ENCODE assay signal across 1 cellular context in the genomic region with DNA sequence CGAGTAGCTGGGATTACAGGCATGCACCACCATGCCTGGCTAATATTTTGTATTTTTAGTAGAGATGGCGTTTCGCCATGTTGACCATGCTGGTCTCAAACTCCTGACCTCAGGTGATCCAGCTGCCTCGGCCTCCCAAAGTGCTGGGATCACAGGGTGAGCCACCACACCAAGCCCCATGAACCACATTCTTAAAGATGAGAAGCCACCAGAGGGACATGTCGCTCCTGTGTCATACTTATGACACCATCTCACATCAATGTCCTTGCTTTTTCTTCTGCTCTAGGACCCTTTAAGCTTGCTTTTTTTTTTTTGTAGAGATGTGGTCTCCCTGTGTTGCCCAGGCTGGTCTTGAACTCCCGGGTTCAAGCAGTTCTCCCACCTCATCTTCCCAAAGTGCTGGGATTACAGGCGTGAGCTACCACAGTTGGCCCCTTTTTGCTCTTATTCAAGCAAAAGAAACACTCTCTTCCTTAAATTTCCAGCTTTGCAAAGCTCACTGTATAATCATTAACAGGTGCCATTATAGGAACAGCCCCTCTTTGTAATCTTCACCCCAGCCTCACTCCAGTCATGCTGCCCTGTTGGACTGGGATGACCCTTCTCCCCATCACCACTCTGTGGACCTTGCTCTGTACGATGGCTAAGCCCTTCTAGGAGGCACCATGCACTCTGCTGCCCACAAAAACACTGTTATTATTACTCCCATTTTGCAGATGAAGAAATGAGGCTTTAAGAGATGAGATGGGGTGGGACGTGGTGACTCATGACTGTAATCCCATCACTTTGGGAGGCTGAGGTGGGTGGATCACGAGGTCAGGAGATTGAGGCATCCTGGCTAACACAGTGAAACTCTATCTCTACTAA.
TF ChIP-seq lines count a peak whose summit lies in the region.

No MANE protein-coding gene starts in this region.

TF ChIP-seq in HepG2, 621 proteins besides CTCF, POLR2A, EP300 and RAD21 (continued from another document and continues in another):
- TF ChIP-seq, protein P1, sequence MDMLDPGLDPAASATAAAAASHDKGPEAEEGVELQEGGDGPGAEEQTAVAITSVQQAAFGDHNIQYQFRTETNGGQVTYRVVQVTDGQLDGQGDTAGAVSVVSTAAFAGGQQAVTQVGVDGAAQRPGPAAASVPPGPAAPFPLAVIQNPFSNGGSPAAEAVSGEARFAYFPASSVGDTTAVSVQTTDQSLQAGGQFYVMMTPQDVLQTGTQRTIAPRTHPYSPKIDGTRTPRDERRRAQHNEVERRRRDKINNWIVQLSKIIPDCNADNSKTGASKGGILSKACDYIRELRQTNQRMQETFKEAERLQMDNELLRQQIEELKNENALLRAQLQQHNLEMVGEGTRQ (IDR thresholded peaks at IDR 0.05; ENCODE audit: low read depth, low read length), result no peak
- TF ChIP-seq, protein P1 (CRISPR knock-in tag; IDR thresholded peaks at IDR 0.05; ENCODE audit: borderline replicate concordance), result no peak
- TF ChIP-seq MYC (CRISPR knock-in tag; IDR thresholded peaks at IDR 0.05; ENCODE audit: borderline replicate concordance) (peak; percentile 64; the same call in 1 of the 2 replicates), MZF1 (CRISPR knock-in tag; IDR thresholded peaks at IDR 0.05; ENCODE audit: borderline replicate concordance) (no peak), RAD51 (IDR thresholded peaks at IDR 0.05; ENCODE audit: borderline replicate concordance) (no peak), FOXA1 (IDR thresholded peaks at IDR 0.05) (no peak), FOXA1 (CRISPR knock-in tag; IDR thresholded peaks at IDR 0.05) (peak; percentile 35; the same call in 1 of the 2 replicates), CENPT (CRISPR knock-in tag; IDR thresholded peaks at IDR 0.05; ENCODE audit: low read depth) (no peak), ZNF564 (CRISPR knock-in tag; IDR thresholded peaks at IDR 0.05) (peak; percentile 23; the same call in 1 of the 2 replicates), ZNF33B (CRISPR knock-in tag; IDR thresholded peaks at IDR 0.05) (no peak), ZNF773 (CRISPR knock-in tag; IDR thresholded peaks at IDR 0.05; ENCODE audit: borderline replicate concordance) (no peak), NCOR1 (IDR thresholded peaks at IDR 0.05; ENCODE audit: borderline replicate concordance, low read length) (peak; percentile 91; the same call in 1 of the 2 replicates), ZNF780A (CRISPR knock-in tag; IDR thresholded peaks at IDR 0.05) (no peak), ZNF737 (CRISPR knock-in tag; IDR thresholded peaks at IDR 0.05; ENCODE audit: borderline replicate concordance) (no peak), SMARCC2 (IDR thresholded peaks at IDR 0.05) (no peak), HDAC6 (IDR thresholded peaks at IDR 0.05; ENCODE audit: low read depth, low read length) (no peak), ZNF292 (CRISPR knock-in tag; IDR thresholded peaks at IDR 0.05; ENCODE audit: borderline replicate concordance, low read depth) (peak; percentile 67; the same call in 1 of the 2 replicates), SYNCRIP (IDR thresholded peaks at IDR 0.05; ENCODE audit: insufficient read depth, low read depth, low read length) (no peak), ZNF451 (CRISPR knock-in tag; IDR thresholded peaks at IDR 0.05) (no peak), ZNF75D (CRISPR knock-in tag; IDR thresholded peaks at IDR 0.05; ENCODE audit: borderline replicate concordance) (no peak), ZNF225 (CRISPR knock-in tag; IDR thresholded peaks at IDR 0.05) (no peak), MATR3 (CRISPR knock-in tag; IDR thresholded peaks at IDR 0.05) (no peak), ZNF724P (CRISPR knock-in tag; IDR thresholded peaks at IDR 0.05; ENCODE audit: borderline replicate concordance) (no peak), ZNF530 (CRISPR knock-in tag; IDR thresholded peaks at IDR 0.05; ENCODE audit: low read depth) (no peak), ZEB1 (IDR thresholded peaks at IDR 0.05; ENCODE audit: insufficient replicate concordance, low read depth) (no peak), SOX13 (IDR thresholded peaks at IDR 0.05) (0 out of 2 replicates have a peak, but pooled peaks have one; percentile 24), SOX13 (CRISPR knock-in tag; conservative IDR thresholded peaks at IDR 0.05 in 1 of 2, IDR thresholded peaks at IDR 0.05 in 1 of 2) (peak in 1 of 2 experiments; percentile 77; a peak in 2 of 4 replicates), CHCHD3 (CRISPR knock-in tag; IDR thresholded peaks at IDR 0.05) (no peak), ZNF713 (CRISPR knock-in tag; IDR thresholded peaks at IDR 0.05) (no peak), ZFP36 (IDR thresholded peaks at IDR 0.05; ENCODE audit: borderline replicate concordance, low read depth, low read length, partially characterized antibody) (no peak), SUZ12 (IDR thresholded peaks at IDR 0.05; ENCODE audit: low read depth, low read length) (no peak), KDM2A (CRISPR knock-in tag; IDR thresholded peaks at IDR 0.05; ENCODE audit: borderline replicate concordance, low read depth) (no peak), ZNF672 (CRISPR knock-in tag; IDR thresholded peaks at IDR 0.05) (no peak), PHF5A (CRISPR knock-in tag; IDR thresholded peaks at IDR 0.05; ENCODE audit: low read depth, unreplicated experiment) (no peak), MED8 (CRISPR knock-in tag; IDR thresholded peaks at IDR 0.05; ENCODE audit: insufficient replicate concordance) (peak; percentile 66)
- TF ChIP-seq, protein P2, sequence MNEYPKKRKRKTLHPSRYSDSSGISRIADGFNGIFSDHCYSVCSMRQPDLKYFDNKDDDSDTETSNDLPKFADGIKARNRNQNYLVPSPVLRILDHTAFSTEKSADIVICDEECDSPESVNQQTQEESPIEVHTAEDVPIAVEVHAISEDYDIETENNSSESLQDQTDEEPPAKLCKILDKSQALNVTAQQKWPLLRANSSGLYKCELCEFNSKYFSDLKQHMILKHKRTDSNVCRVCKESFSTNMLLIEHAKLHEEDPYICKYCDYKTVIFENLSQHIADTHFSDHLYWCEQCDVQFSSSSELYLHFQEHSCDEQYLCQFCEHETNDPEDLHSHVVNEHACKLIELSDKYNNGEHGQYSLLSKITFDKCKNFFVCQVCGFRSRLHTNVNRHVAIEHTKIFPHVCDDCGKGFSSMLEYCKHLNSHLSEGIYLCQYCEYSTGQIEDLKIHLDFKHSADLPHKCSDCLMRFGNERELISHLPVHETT (CRISPR knock-in tag; conservative IDR thresholded peaks at IDR 0.05), result no peak; the same call in 1 of the 2 replicates
- TF ChIP-seq, protein P3, sequence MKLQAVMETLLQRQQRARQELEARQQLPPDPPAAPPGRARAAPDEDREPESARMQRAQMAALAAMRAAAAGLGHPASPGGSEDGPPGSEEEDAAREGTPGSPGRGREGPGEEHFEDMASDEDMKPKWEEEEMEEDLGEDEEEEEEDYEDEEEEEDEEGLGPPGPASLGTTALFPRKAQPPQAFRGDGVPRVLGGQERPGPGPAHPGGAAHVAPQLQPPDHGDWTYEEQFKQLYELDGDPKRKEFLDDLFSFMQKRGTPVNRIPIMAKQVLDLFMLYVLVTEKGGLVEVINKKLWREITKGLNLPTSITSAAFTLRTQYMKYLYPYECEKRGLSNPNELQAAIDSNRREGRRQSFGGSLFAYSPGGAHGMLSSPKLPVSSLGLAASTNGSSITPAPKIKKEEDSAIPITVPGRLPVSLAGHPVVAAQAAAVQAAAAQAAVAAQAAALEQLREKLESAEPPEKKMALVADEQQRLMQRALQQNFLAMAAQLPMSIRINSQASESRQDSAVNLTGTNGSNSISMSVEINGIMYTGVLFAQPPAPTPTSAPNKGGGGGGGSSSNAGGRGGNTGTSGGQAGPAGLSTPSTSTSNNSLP (IDR thresholded peaks at IDR 0.05; ENCODE audit: low read depth, low read length), result peak; percentile 61; the same call in 1 of the 2 replicates
- TF ChIP-seq, protein P4, sequence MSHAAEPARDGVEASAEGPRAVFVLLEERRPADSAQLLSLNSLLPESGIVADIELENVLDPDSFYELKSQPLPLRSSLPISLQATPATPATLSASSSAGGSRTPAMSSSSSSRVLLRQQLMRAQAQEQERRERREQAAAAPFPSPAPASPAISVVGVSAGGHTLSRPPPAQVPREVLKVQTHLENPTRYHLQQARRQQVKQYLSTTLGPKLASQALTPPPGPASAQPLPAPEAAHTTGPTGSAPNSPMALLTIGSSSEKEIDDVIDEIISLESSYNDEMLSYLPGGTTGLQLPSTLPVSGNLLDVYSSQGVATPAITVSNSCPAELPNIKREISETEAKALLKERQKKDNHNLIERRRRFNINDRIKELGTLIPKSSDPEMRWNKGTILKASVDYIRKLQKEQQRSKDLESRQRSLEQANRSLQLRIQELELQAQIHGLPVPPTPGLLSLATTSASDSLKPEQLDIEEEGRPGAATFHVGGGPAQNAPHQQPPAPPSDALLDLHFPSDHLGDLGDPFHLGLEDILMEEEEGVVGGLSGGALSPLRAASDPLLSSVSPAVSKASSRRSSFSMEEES (CRISPR knock-in tag; IDR thresholded peaks at IDR 0.05), result peak; percentile 66
- TF ChIP-seq, protein P5, sequence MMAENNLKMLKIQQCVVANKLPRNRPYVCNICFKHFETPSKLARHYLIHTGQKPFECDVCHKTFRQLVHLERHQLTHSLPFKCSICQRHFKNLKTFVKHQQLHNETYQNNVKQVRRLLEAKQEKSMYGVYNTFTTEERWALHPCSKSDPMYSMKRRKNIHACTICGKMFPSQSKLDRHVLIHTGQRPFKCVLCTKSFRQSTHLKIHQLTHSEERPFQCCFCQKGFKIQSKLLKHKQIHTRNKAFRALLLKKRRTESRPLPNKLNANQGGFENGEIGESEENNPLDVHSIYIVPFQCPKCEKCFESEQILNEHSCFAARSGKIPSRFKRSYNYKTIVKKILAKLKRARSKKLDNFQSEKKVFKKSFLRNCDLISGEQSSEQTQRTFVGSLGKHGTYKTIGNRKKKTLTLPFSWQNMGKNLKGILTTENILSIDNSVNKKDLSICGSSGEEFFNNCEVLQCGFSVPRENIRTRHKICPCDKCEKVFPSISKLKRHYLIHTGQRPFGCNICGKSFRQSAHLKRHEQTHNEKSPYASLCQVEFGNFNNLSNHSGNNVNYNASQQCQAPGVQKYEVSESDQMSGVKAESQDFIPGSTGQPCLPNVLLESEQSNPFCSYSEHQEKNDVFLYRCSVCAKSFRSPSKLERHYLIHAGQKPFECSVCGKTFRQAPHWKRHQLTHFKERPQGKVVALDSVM (CRISPR knock-in tag; IDR thresholded peaks at IDR 0.05), result peak; percentile 61
- TF ChIP-seq, protein P6, sequence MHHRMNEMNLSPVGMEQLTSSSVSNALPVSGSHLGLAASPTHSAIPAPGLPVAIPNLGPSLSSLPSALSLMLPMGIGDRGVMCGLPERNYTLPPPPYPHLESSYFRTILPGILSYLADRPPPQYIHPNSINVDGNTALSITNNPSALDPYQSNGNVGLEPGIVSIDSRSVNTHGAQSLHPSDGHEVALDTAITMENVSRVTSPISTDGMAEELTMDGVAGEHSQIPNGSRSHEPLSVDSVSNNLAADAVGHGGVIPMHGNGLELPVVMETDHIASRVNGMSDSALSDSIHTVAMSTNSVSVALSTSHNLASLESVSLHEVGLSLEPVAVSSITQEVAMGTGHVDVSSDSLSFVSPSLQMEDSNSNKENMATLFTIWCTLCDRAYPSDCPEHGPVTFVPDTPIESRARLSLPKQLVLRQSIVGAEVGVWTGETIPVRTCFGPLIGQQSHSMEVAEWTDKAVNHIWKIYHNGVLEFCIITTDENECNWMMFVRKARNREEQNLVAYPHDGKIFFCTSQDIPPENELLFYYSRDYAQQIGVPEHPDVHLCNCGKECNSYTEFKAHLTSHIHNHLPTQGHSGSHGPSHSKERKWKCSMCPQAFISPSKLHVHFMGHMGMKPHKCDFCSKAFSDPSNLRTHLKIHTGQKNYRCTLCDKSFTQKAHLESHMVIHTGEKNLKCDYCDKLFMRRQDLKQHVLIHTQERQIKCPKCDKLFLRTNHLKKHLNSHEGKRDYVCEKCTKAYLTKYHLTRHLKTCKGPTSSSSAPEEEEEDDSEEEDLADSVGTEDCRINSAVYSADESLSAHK (CRISPR knock-in tag; IDR thresholded peaks at IDR 0.05; ENCODE audit: borderline replicate concordance), result no peak
- TF ChIP-seq, protein P7, sequence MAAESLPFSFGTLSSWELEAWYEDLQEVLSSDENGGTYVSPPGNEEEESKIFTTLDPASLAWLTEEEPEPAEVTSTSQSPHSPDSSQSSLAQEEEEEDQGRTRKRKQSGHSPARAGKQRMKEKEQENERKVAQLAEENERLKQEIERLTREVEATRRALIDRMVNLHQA (CRISPR knock-in tag; IDR thresholded peaks at IDR 0.05), result no peak
- TF ChIP-seq, protein P8, sequence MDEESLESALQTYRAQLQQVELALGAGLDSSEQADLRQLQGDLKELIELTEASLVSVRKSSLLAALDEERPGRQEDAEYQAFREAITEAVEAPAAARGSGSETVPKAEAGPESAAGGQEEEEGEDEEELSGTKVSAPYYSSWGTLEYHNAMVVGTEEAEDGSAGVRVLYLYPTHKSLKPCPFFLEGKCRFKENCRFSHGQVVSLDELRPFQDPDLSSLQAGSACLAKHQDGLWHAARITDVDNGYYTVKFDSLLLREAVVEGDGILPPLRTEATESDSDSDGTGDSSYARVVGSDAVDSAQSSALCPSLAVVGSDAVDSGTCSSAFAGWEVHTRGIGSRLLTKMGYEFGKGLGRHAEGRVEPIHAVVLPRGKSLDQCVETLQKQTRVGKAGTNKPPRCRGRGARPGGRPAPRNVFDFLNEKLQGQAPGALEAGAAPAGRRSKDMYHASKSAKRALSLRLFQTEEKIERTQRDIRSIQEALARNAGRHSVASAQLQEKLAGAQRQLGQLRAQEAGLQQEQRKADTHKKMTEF (CRISPR knock-in tag; IDR thresholded peaks at IDR 0.05), result peak; percentile 78
- TF ChIP-seq, protein P9, sequence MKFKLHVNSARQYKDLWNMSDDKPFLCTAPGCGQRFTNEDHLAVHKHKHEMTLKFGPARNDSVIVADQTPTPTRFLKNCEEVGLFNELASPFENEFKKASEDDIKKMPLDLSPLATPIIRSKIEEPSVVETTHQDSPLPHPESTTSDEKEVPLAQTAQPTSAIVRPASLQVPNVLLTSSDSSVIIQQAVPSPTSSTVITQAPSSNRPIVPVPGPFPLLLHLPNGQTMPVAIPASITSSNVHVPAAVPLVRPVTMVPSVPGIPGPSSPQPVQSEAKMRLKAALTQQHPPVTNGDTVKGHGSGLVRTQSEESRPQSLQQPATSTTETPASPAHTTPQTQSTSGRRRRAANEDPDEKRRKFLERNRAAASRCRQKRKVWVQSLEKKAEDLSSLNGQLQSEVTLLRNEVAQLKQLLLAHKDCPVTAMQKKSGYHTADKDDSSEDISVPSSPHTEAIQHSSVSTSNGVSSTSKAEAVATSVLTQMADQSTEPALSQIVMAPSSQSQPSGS (CRISPR knock-in tag; IDR thresholded peaks at IDR 0.05), result peak; percentile 73; the same call in 1 of the 2 replicates
- TF ChIP-seq, protein P10, sequence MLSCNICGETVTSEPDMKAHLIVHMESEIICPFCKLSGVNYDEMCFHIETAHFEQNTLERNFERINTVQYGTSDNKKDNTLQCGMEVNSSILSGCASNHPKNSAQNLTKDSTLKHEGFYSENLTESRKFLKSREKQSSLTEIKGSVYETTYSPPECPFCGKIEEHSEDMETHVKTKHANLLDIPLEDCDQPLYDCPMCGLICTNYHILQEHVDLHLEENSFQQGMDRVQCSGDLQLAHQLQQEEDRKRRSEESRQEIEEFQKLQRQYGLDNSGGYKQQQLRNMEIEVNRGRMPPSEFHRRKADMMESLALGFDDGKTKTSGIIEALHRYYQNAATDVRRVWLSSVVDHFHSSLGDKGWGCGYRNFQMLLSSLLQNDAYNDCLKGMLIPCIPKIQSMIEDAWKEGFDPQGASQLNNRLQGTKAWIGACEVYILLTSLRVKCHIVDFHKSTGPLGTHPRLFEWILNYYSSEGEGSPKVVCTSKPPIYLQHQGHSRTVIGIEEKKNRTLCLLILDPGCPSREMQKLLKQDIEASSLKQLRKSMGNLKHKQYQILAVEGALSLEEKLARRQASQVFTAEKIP (CRISPR knock-in tag; IDR thresholded peaks at IDR 0.05; ENCODE audit: borderline replicate concordance), result no peak
